ENCODE assay signal across 8 cellular contexts in genomic region chr7:100705753-100706671, GRCh38. TPM values are rescaled to one million over a fixed set of nuclear protein-coding genes. Genes with fewer than 3 reads are reported as not detected.
DNase-seq lines count a peak whose midpoint lies in the region; ATAC-seq and TF ChIP-seq lines count a peak whose summit lies in the region.

TSS of gene POP7 (plus strand) at chr7:100706121. CDS start at chr7:100706831, 710 bp downstream.

- H3K9me3 ChIP-seq in BE2C (no peaks in the 10 kb centered on the region), colonic mucosa (no peaks in the 10 kb centered on the region)

- no peak for TF ChIP-seq CTCF in BE2C (IDR thresholded peaks at IDR 0.05; ENCODE audit: low read depth, low read length)
- TF ChIP-seq CTCF in colonic mucosa (IDR thresholded peaks at IDR 0.05), result no peak

- DNase-seq in BE2C (peak; percentile 100), GM19240 (ENCODE audit: insufficient read length, low spot score) (peak; percentile 94), NCI-H526 (lab: John Stamatoyannopoulos, UW) (peak; percentile 96 to 100), colonic mucosa (peak; percentile 99)
- DNase-seq in activated CD4-positive, alpha-beta T cell treated with anti-CD3 and anti-CD28 coated beads for 48 hours, result peak; percentile 100
- DNase-seq in stimulated activated CD4-positive, alpha-beta T cell treated with anti-CD3 and anti-CD28 coated beads, Interleukin-1b, Interleukin-23, amount 100 ng/mL, for 4 hours (ENCODE audit: low read depth in 2 of 2), result peak; percentile 98 to 99

- H3K4me3 ChIP-seq in BE2C (ENCODE audit: low read depth, low read length) (peak within 1 kb of the TSS; percentile 92), colonic mucosa (peak within 1 kb of the TSS; percentile 62)

- ATAC-seq in HG03460 (IDR thresholded peaks at IDR 0.05; ENCODE audit: unreplicated experiment), result peak; percentile 90

- H3K36me3 ChIP-seq in BE2C, result peaks cover 13% of the 10 kb centered on the region
- H3K36me3 ChIP-seq in colonic mucosa, result no peaks in the 10 kb centered on the region

- peak within 1 kb of the TSS; percentile 70 to 95 for H3K9ac ChIP-seq in colonic mucosa (ENCODE audit: low read depth in 2 of 2, low read length in 2 of 2)

- H3K27me3 ChIP-seq in BE2C, result peaks cover 23% of the 10 kb centered on the region
- no peaks in the 10 kb centered on the region for H3K27me3 ChIP-seq in colonic mucosa
- no peaks in the 10 kb centered on the region for H3K27me3 ChIP-seq in layer of hippocampus (ENCODE audit: control insufficient read depth, insufficient read depth, low read length)

- H3K4me1 ChIP-seq in BE2C, result no peaks in the 10 kb centered on the region; the same call in 1 of the 2 replicates
- peaks cover 10% of the 10 kb centered on the region for H3K4me1 ChIP-seq in colonic mucosa

- peak within 1 kb of the TSS; percentile 90 for H3K27ac ChIP-seq in colonic mucosa
- H3K27ac ChIP-seq in layer of hippocampus (ENCODE audit: low read depth, low read length), result peak within 1 kb of the TSS; percentile 95

- intact Hi-C loops in colonic mucosa (cut with DNase I), result loop anchor here (5.0 kb wide), 1 partner anchor 146 kb away; the partner anchor contains the start of gene SLC12A9

RNA-seq across cellular contexts. Expression of gene POP7, which starts in this region (rescaled TPM):
- 341 TPM for polyA plus RNA-seq in BE2C (2012; ENCODE audit: insufficient read depth, insufficient read length, low read depth)
- total RNA-seq in colonic mucosa, result 10 to 100 TPM; 28.8 to 43.4 TPM

Comparison
In these comparisons a context has a peak if more than half of its experiments do, and no peak if none do; other contexts are left out.
1. Peak in every context shown above with its lines: DNase-seq, ATAC-seq, H3K4me3 ChIP-seq and H3K27ac ChIP-seq.